In genomic region chr1:214551052-214551435, GRCh38 we compare ENCODE assay signal across 8 cellular contexts. TPM values are rescaled to one million over a fixed set of nuclear protein-coding genes. Genes with fewer than 3 reads are reported as not detected.
A peak's percentile ranks its signal among the peaks of the same experiment; 100 is the strongest.
DNase-seq lines count a peak whose midpoint lies in the region; FAIRE-seq lines count a peak whose summit lies in the region.

No MANE protein-coding gene starts in this region.

- H4K8ac ChIP-seq in mesendoderm (ENCODE audit: low read depth, low read length) = no peak overlapping the region

- H4K5ac ChIP-seq in mesendoderm (ENCODE audit: low read length) = no peak overlapping the region

- H3K4me3 ChIP-seq in mesendoderm (ENCODE audit: low read length) = peak overlapping the region; percentile 68

- peak overlapping the region; percentile 17 for H3K4ac ChIP-seq in mesendoderm (ENCODE audit: low read depth, low read length)

- H3K18ac ChIP-seq in mesendoderm (ENCODE audit: low read length) = peak overlapping the region; percentile 55

- peak; percentile 40 for DNase-seq in GM19238 (ENCODE audit: insufficient read length, low spot score)
- peak; percentile 48 for DNase-seq in NCI-H1048 (lab: John Stamatoyannopoulos, UW)
- no peak for DNase-seq in mesendoderm
- DNase-seq in ureter (ENCODE audit: low spot score) = peak; percentile 57
- no peak for DNase-seq in NCI-H1694 treated with DMSO at 0.1 percent for 48 hours (lab: John Stamatoyannopoulos, UW)
- DNase-seq in OCI-M1 (lab: John Stamatoyannopoulos, UW) = no peak
- no peak for DNase-seq in frontal cortex (ENCODE audit: low spot score in 2 of 2)

- peak overlapping the region; percentile 92 for H3K23ac ChIP-seq in mesendoderm (ENCODE audit: low read length)

- peaks cover 53% of the 10 kb centered on the region for H3K79me2 ChIP-seq in mesendoderm (ENCODE audit: control insufficient read depth, insufficient read depth, low read length)

- peak overlapping the region; percentile 24 for H3K4me2 ChIP-seq in mesendoderm (ENCODE audit: low read length)

- H2BK15ac ChIP-seq in mesendoderm (replicated peaks; ENCODE audit: low read depth) = no peak overlapping the region

- H3K4me1 ChIP-seq in mesendoderm (ENCODE audit: control insufficient read depth, low read depth, low read length) = peaks cover 26% of the 10 kb centered on the region

- no peak for FAIRE-seq in frontal cortex (lab: Jason Lieb, UNC)

- no peaks in the 10 kb centered on the region for H3K27me3 ChIP-seq in mesendoderm (ENCODE audit: insufficient read depth, low read length, poor library complexity)

- H3K56ac ChIP-seq in mesendoderm (ENCODE audit: low read length) = peak overlapping the region; percentile 99

- peaks cover 3% of the 10 kb centered on the region for H3K79me1 ChIP-seq in mesendoderm (ENCODE audit: low read length)

- H2BK120ac ChIP-seq in mesendoderm (ENCODE audit: low read depth, low read length) = peak overlapping the region; percentile 1

- H3K27ac ChIP-seq in cingulate gyrus (ENCODE audit: low read depth, low read length) = peak overlapping the region; percentile 78
- peak overlapping the region; percentile 99 for H3K27ac ChIP-seq in mesendoderm (ENCODE audit: low read depth, low read length)

- peak overlapping the region; percentile 95 for H3K9ac ChIP-seq in mesendoderm (ENCODE audit: low read length)

- H2BK5ac ChIP-seq in mesendoderm (ENCODE audit: low read length) = peak overlapping the region; percentile 95

- no peaks in the 10 kb centered on the region for H3K36me3 ChIP-seq in mesendoderm (ENCODE audit: control insufficient read depth, insufficient read depth, low read length)

- no peak overlapping the region for H2AK5ac ChIP-seq in mesendoderm (ENCODE audit: low read length)

- WGBS in mesendoderm (ENCODE audit: extremely low coverage, insufficient coverage, low lambda C conversion rate) = no CpG with 5 or more reads among the region's 42 CpGs

RNA-seq across cellular contexts. Expression of gene PTPN14, which starts 0.4 kb away (rescaled TPM):
- 39.3 TPM for polyA plus RNA-seq in mesendoderm (2013, experiment 1 of 2)
- polyA plus RNA-seq in mesendoderm (2013, experiment 2 of 2) = 38.7 TPM
- total RNA-seq in ureter (88.5 TPM), frontal cortex (1.6 TPM)

RNA-seq across cellular contexts. Expression of gene CENPF, which starts 52.0 kb away (rescaled TPM):
- 51.8 TPM for polyA plus RNA-seq in mesendoderm (2013, experiment 1 of 2)
- 53.5 TPM for polyA plus RNA-seq in mesendoderm (2013, experiment 2 of 2)
- total RNA-seq in ureter = 0.60 TPM
- 17.9 TPM for total RNA-seq in frontal cortex

Comparison
In these comparisons a context has a peak if more than half of its experiments do, and no peak if none do; other contexts are left out.
1. DNase-seq: peak in GM19238 (single experiment), NCI-H1048 (single experiment) and ureter (single experiment); none in mesendoderm (single experiment), NCI-H1694 treated with DMSO at 0.1 percent for 48 hours (single experiment), OCI-M1 (single experiment) and frontal cortex (0 of 2).
2. RNA of gene PTPN14, which starts 0.4 kb away (total RNA-seq): 88.5 TPM in ureter (single experiment); 1.6 TPM in frontal cortex (single experiment); every median in the first group is over 10 times any median in the second.
3. RNA of gene CENPF, which starts 52.0 kb away (total RNA-seq): 17.9 TPM in frontal cortex (single experiment); 0.60 TPM in ureter (single experiment); every median in the first group is over 10 times any median in the second.